ENCODE assay signal across 8 cellular contexts in the genomic region with DNA sequence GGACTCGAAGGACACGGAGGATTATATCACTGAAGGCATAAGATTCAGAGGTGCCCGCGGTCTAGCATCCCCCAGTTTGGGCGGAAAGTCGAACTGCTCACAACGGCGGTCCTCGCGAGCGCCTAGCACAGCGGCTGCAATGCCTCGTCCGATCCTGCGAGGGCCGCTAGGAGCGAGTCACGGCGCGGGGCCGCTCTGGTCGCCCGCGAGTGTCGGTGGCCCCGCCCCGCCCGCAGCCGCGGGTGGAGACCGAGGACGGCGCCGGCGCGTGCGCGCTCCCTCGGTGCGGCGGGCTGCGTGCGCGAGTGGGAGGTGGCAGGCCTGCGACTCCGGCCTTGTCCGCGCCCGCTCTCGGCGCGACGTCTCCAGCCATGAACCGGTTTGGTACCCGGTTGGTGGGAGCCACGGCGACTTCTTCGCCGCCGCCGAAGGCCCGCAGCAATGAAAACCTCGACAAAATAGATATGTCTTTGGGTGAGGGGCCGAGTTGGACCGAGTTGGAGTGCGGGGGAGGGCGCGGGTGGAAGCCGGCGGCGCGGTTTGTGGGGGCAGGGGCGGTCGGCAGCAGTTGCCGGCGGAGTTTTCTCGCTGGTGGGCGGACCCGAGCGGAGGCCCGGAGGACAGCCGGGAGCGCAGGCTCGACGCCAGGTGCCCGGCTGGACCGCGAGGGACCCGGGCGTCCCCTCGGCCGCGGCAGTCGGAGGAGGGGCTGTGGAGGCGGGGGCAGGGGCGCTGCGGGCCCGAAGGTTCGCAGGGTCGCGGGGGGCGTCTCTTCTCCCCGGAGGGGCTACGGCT. TPM values are rescaled to one million over a fixed set of nuclear protein-coding genes. Genes with fewer than 3 reads are reported as not detected.
DNase-seq lines count a peak whose midpoint lies in the region; ATAC-seq, FAIRE-seq and TF ChIP-seq lines count a peak whose summit lies in the region.

FYTTD1 (plus strand) TSS at position 283 of the 795 bp plus-strand sequence; CDS start at position 372, 89 bp downstream.

- H3K27ac Mint-ChIP-seq in astrocyte (ENCODE audit: unreplicated experiment) = peak within 1 kb of the TSS; percentile 89

- H3K36me3 Mint-ChIP-seq in astrocyte (ENCODE audit: low read depth, unreplicated experiment) = no peaks in the 10 kb centered on the region

- TF ChIP-seq POLR2A in GM18505 (IDR thresholded peaks at IDR 0.05; ENCODE audit: borderline replicate concordance, extremely low read depth, insufficient read depth, insufficient read length) = peak; percentile 76

- peaks cover 43% of the 10 kb centered on the region for H3K79me2 ChIP-seq in astrocyte (ENCODE audit: insufficient read depth, low read length)

- H3K27ac ChIP-seq in astrocyte (ENCODE audit: low read depth, low read length) (peak within 1 kb of the TSS; percentile 87), aorta (ENCODE audit: low read depth in 1 of 2, low read length in 2 of 2) (peak within 1 kb of the TSS; percentile 77 to 81)

- peaks cover 16% of the 10 kb centered on the region for H3K4me1 Mint-ChIP-seq in astrocyte (ENCODE audit: low read depth, unreplicated experiment)

- DNase-seq in NCI-H2029 treated with DMSO at 0.1 percent for 48 hours (lab: John Stamatoyannopoulos, UW) (peak; percentile 41), T-helper 22 cell (ENCODE audit: low read depth) (peak; percentile 79), astrocyte (ENCODE audit: low read depth) (peak; percentile 65), hepatic stellate cell (ENCODE audit: low spot score) (peak; percentile 93), retina (peak; percentile 93), aorta (peak; percentile 95 to 97)

- no peak for TF ChIP-seq CTCF in astrocyte (IDR thresholded peaks at IDR 0.05; ENCODE audit: insufficient read depth, low read depth, low read length)

- peak within 1 kb of the TSS; percentile 84 for H3K9ac ChIP-seq in astrocyte (ENCODE audit: low read length)

- H3K9me3 ChIP-seq in astrocyte (ENCODE audit: insufficient read depth, low read depth, low read length) (no peaks in the 10 kb centered on the region), aorta (ENCODE audit: control insufficient read depth, low read length) (no peaks in the 10 kb centered on the region)

- intact Hi-C loops in aorta (cut with DNase I) = loop anchor here (5.0 to 10.0 kb wide), 3 partner anchors 37 to 55 kb away; partner anchors contain the start of gene LRCH3 (in 1 of the 2)

- peak within 1 kb of the TSS; percentile 95 for H2AFZ ChIP-seq in astrocyte (ENCODE audit: low read depth, low read length)

- peak within 1 kb of the TSS; percentile 85 for H3K4me2 ChIP-seq in astrocyte (ENCODE audit: low read length)

- no peak for FAIRE-seq in astrocyte (lab: Jason Lieb, UNC)

- H3K27me3 ChIP-seq in astrocyte (ENCODE audit: insufficient read depth, low read length) = no peaks in the 10 kb centered on the region
- H3K27me3 ChIP-seq in aorta (ENCODE audit: control insufficient read depth in 1 of 2, insufficient read depth in 2 of 2, low read length in 1 of 2) = no peaks in the 10 kb centered on the region

- H3K4me3 ChIP-seq in astrocyte (ENCODE audit: insufficient read depth, low read depth, low read length) (peak within 1 kb of the TSS; percentile 91), aorta (ENCODE audit: low read length in 2 of 2) (peak within 1 kb of the TSS; percentile 83 to 98)

- no peaks in the 10 kb centered on the region for H3K9me3 Mint-ChIP-seq in astrocyte (ENCODE audit: unreplicated experiment)

- ATAC-seq in GM18505 (IDR thresholded peaks at IDR 0.05; ENCODE audit: unreplicated experiment) (peak; percentile 72), HG02943 (IDR thresholded peaks at IDR 0.05; ENCODE audit: low read depth, unreplicated experiment) (peak; percentile 72), aorta (ENCODE audit: low FRiP score) (peak; percentile 97)

- 0% methylated on average over 64 to 104 of the region's 104 CpGs for WGBS in aorta, 2 donors

- peak within 1 kb of the TSS; percentile 94 for H3K4me3 Mint-ChIP-seq in astrocyte (ENCODE audit: unreplicated experiment)

- H3K27me3 Mint-ChIP-seq in astrocyte (ENCODE audit: low read depth, unreplicated experiment) = no peaks in the 10 kb centered on the region

- H3K4me1 ChIP-seq in astrocyte (ENCODE audit: insufficient read depth, low read length) = peaks cover 17% of the 10 kb centered on the region
- peaks cover 0 to 3% of the 10 kb centered on the region in 2 donors for H3K4me1 ChIP-seq in aorta (ENCODE audit: control insufficient read depth in 1 of 2, insufficient read depth in 2 of 2, low read length in 2 of 2)

- H4K20me1 ChIP-seq in astrocyte (ENCODE audit: insufficient read depth, low read length) = peaks cover 41% of the 10 kb centered on the region

- H3K36me3 ChIP-seq in astrocyte (ENCODE audit: insufficient read depth, low read length) = no peaks in the 10 kb centered on the region
- no peaks in the 10 kb centered on the region for H3K36me3 ChIP-seq in aorta (ENCODE audit: control insufficient read depth in 1 of 2, insufficient read depth in 2 of 2, low read length in 1 of 2)

RNA-seq across cellular contexts. Expression of gene FYTTD1, which starts in this region (rescaled TPM):
- total RNA-seq in astrocyte = 82.8 and 89.1 TPM in 2 replicates
- 10 to 100 TPM; 55.0 to 58.6 TPM for total RNA-seq in aorta
- 10 to 100 TPM; 25.4 to 26.4 TPM for polyA plus RNA-seq in aorta

Comparison
In these comparisons a context has a peak if more than half of its experiments do, and no peak if none do; other contexts are left out.
1. Peak in every context shown above with its lines: DNase-seq, ATAC-seq, H3K4me3 ChIP-seq and H3K27ac ChIP-seq.
2. DNase-seq: peak in every context shown above with its lines; median percentile 96 in aorta; 93 in hepatic stellate cell; 93 in retina; 79 in T-helper 22 cell; 65 in astrocyte; 41 in NCI-H2029 treated with DMSO at 0.1 percent for 48 hours.